Comparison of ENCODE assay signal across 8 cellular contexts in genomic region chr7:29563590-29564454, GRCh38. TPM values are rescaled to one million over a fixed set of nuclear protein-coding genes. Genes with fewer than 3 reads are reported as not detected.
A peak's percentile ranks its signal among the peaks of the same experiment; 100 is the strongest.
DNase-seq lines count a peak whose midpoint lies in the region; ATAC-seq and TF ChIP-seq lines count a peak whose summit lies in the region.

Gene PRR15, plus strand, starts transcription at chr7:29563835. Its CDS starts 2,495 bp downstream, at chr7:29566330.

- TF ChIP-seq RAD21 in SK-N-SH (IDR thresholded peaks at IDR 0.05; ENCODE audit: low read length) = no peak

- DNase-seq in AG10803 (ENCODE audit: low read depth) = no peak
- peak; percentile 66 for DNase-seq in HEK293T (ENCODE audit: extremely low spot score)
- DNase-seq in SK-N-SH = peak; percentile 80
- DNase-seq in fibroblast of mammary gland (ENCODE audit: low read depth) = no peak
- DNase-seq in natural killer cell = no peak
- no peak for DNase-seq in T-helper 9 cell
- no peak for DNase-seq in GM10248 (ENCODE audit: extremely low spot score)

- 11% methylated on average over 38 of the region's 70 CpGs for WGBS in SK-N-SH (ENCODE audit: low lambda C conversion rate)

- H3K9me2 ChIP-seq in SK-N-SH = no peaks in the 10 kb centered on the region

- peaks cover 32% of the 10 kb centered on the region for H3K27me3 ChIP-seq in SK-N-SH (ENCODE audit: insufficient read depth)

- no peaks in the 10 kb centered on the region for H3K36me3 Mint-ChIP-seq in natural killer cell

- H3K9ac ChIP-seq in SK-N-SH = no peak within 1 kb of the TSS

- no peaks in the 10 kb centered on the region for H3K36me3 ChIP-seq in SK-N-SH (replicated peaks in 1 of 2; ENCODE audit: control insufficient read depth in 1 of 2, insufficient read depth in 2 of 2, low read length in 1 of 2)

- no peaks in the 10 kb centered on the region for H3K9me3 ChIP-seq in SK-N-SH

- H3K4me3 ChIP-seq in AG10803 (ENCODE audit: low read length) = peak within 1 kb of the TSS; percentile 65
- peak within 1 kb of the TSS; percentile 62 to 70 for H3K4me3 ChIP-seq in SK-N-SH (ENCODE audit: low read depth in 2 of 2, low read length in 1 of 2)
- H3K4me3 ChIP-seq in fibroblast of mammary gland (ENCODE audit: control insufficient read depth, low read depth, low read length) = peak within 1 kb of the TSS; percentile 53

- no peak for TF ChIP-seq EP300 in SK-N-SH (IDR thresholded peaks at IDR 0.05; ENCODE audit: borderline replicate concordance in 1 of 2, low read depth in 1 of 2, low read length in 1 of 2)

- no peaks in the 10 kb centered on the region for H3K9me3 Mint-ChIP-seq in natural killer cell

- peak within 1 kb of the TSS in 1 of 2 experiments; percentile 74; a peak in 2 of 4 replicates for H3K27ac ChIP-seq in SK-N-SH (ENCODE audit: low read depth in 2 of 2, low read length in 1 of 2)

- H2AFZ ChIP-seq in SK-N-SH (ENCODE audit: low read depth) = peak within 1 kb of the TSS; percentile 84

- peaks cover 0 to 38% of the 10 kb centered on the region in 2 experiments; a peak in 1 of 4 replicates for H3K4me1 ChIP-seq in SK-N-SH (ENCODE audit: control insufficient read depth in 1 of 2, insufficient read depth in 2 of 2, low read depth in 1 of 2, low read length in 1 of 2)

- H3K27ac Mint-ChIP-seq in natural killer cell = no peak within 1 kb of the TSS

- peak within 1 kb of the TSS; percentile 92 for H3K4me2 ChIP-seq in SK-N-SH

- no peaks in the 10 kb centered on the region for H3K79me2 ChIP-seq in SK-N-SH (ENCODE audit: insufficient read depth)

- peak within 1 kb of the TSS; percentile 80 for H3K4me3 Mint-ChIP-seq in natural killer cell

- peaks cover 50 to 76% of the 10 kb centered on the region in 2 donors for H3K27me3 Mint-ChIP-seq in natural killer cell (ENCODE audit: low read depth in 2 of 2)

- intact Hi-C loops in natural killer cell (cut with micrococcal nuclease) = no loop called here

- H4K20me1 ChIP-seq in SK-N-SH (ENCODE audit: insufficient read depth) = no peaks in the 10 kb centered on the region

- TF ChIP-seq CTCF in AG10803 (conservative IDR thresholded peaks at IDR 0.05; ENCODE audit: low read length) (no peak), SK-N-SH (IDR thresholded peaks at IDR 0.05) (peak; percentile 8; the same call in 1 of the 2 replicates), fibroblast of mammary gland (conservative IDR thresholded peaks at IDR 0.05; ENCODE audit: control insufficient read depth, insufficient read depth, low read depth, low read length) (no peak), natural killer cell (IDR thresholded peaks at IDR 0.05) (no peak), GM10248 (IDR thresholded peaks at IDR 0.05; ENCODE audit: control extremely low read depth, extremely low read depth, low read depth, missing control alignments) (no peak)

- no peaks in the 10 kb centered on the region for H3F3A ChIP-seq in SK-N-SH (replicated peaks; ENCODE audit: insufficient read depth)

- POLR2A ChIA-PET in HEK293T (lab: Yijun Ruan, JAX) = interaction anchor here (0.6 kb wide), 1 partner anchor 21 kb away, joined by 3 read pairs; no protein-coding TSS in a partner anchor
- POLR2A ChIA-PET in SK-N-SH (lab: Yijun Ruan, JAX) = no interaction called here
- POLR2A ChIA-PET in GM10248 (lab: Yijun Ruan, JAX) = no interaction called here

- ATAC-seq in natural killer cell (peak in 1 of 3 donors; percentile 39), HG03097 (IDR thresholded peaks at IDR 0.05; ENCODE audit: low FRiP score, unreplicated experiment) (no peak)

- CTCF ChIA-PET in HEK293T (lab: Yijun Ruan, JAX) (no interaction called here), SK-N-SH (lab: Yijun Ruan, JAX) (interaction anchor here (1.0 to 1.3 kb wide), 3 partner anchors 10 to 25 kb away, joined by 3 read pairs; no protein-coding TSS in a partner anchor), GM10248 (lab: Yijun Ruan, JAX) (interaction anchor here (1.2 kb wide), 1 partner anchor 10 kb away, joined by 3 read pairs; no protein-coding TSS in a partner anchor)

- H3K4me1 Mint-ChIP-seq in natural killer cell = peaks cover 12 to 21% of the 10 kb centered on the region in 2 donors

TF ChIP-seq in HEK293T, 16 proteins besides CTCF, POLR2A, EP300 and RAD21:
- peak; percentile 16; the same call in 1 of the 2 replicates for TF ChIP-seq CTBP1 (IDR thresholded peaks at IDR 0.05; ENCODE audit: borderline replicate concordance)
- TF ChIP-seq L3MBTL2 (conservative IDR thresholded peaks at IDR 0.05) = peak; percentile 54; the same call in 1 of the 2 replicates
- TF ChIP-seq ARNT (IDR thresholded peaks at IDR 0.05) = no peak

TF ChIP-seq in SK-N-SH, 30 proteins besides CTCF, POLR2A, EP300 and RAD21:
- TF ChIP-seq ELF1 (IDR thresholded peaks at IDR 0.05) = no peak
- TF ChIP-seq NRF1 (IDR thresholded peaks at IDR 0.05; ENCODE audit: low read depth, low read length) = 0 out of 2 replicates have a peak, but pooled peaks have one; percentile 10
- TF ChIP-seq SIN3A (IDR thresholded peaks at IDR 0.05; ENCODE audit: borderline replicate concordance, low read depth, low read length) = no peak
- TF ChIP-seq TEAD4 (IDR thresholded peaks at IDR 0.05; ENCODE audit: borderline replicate concordance, insufficient read depth) = no peak
- no peak for TF ChIP-seq TCF12 (IDR thresholded peaks at IDR 0.05)
- TF ChIP-seq FOSL2 (IDR thresholded peaks at IDR 0.05; ENCODE audit: borderline replicate concordance, low read depth) = no peak

RNA-seq across cellular contexts. Expression of gene PRR15, which starts in this region (rescaled TPM):
- 0.36 and 0.49 TPM in 2 replicates for polyA plus RNA-seq in SK-N-SH (2012; rRNA removed)
- polyA plus RNA-seq in SK-N-SH (2012; cell fraction: cytosol; rRNA removed) = 0.39 and 0.60 TPM in 2 replicates
- 0.41 and 0.58 TPM in 2 replicates for polyA plus RNA-seq in SK-N-SH (2012; cell fraction: nucleus; rRNA removed)
- total RNA-seq in natural killer cell = not detected

Comparison
In these comparisons a context has a peak if more than half of its experiments do, and no peak if none do; other contexts are left out.
1. Peak in DNase-seq, H3K4me3 ChIP-seq and H3K4me2 ChIP-seq in SK-N-SH; RNA of the gene not detected or under 1 TPM.